In the genomic region with DNA sequence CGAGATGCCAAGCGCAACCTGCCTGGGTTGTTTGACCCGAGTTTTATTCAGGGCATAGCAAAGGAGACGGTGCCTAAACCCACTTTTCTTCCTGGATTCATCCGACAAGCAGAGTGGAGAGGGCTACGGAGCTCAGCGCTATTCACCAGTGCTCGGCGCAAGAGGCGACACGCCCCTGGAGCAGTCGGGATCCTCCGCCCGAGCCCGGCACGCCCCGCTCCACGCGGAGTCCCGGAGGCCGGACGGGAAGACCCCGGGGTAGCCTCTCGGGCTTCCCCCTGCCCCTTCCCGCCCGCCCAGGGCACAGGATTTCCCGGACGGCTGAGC, we compare ENCODE assay signal across 8 cellular contexts. TPM values are rescaled to one million over a fixed set of nuclear protein-coding genes. Genes with fewer than 3 reads are reported as not detected.
DNase-seq lines count a peak whose midpoint lies in the region; ATAC-seq lines count a peak whose summit lies in the region.

No MANE protein-coding gene starts in this region.

- H3K4me3 ChIP-seq in NT2/D1 (ENCODE audit: insufficient read length, low read depth), result peak overlapping the region; percentile 88

- H3K27me3 ChIP-seq in NT2/D1 (ENCODE audit: insufficient read depth, insufficient read length), result no peaks in the 10 kb centered on the region

- 0% methylated on average over 20 to 28 of the region's 28 CpGs for WGBS in adipose tissue, 3 donors

- H3K4me1 ChIP-seq in NT2/D1 (ENCODE audit: insufficient read depth, insufficient read length), result peaks cover 2% of the 10 kb centered on the region

- no peaks in the 10 kb centered on the region for H3K9me3 ChIP-seq in NT2/D1 (ENCODE audit: insufficient read depth, low read length)

- peak; percentile 70 for DNase-seq in 8988T
- DNase-seq in NT2/D1 (ENCODE audit: low read depth, low spot score), result no peak
- DNase-seq in left cardiac atrium, result peak; percentile 71
- DNase-seq in pons (ENCODE audit: low spot score), result peak; percentile 42
- no peak for DNase-seq in NCI-H2107 (lab: John Stamatoyannopoulos, UW)

- peaks cover 22% of the 10 kb centered on the region for H3K36me3 ChIP-seq in NT2/D1 (ENCODE audit: insufficient read depth, insufficient read length, low read length)

- peak overlapping the region; percentile 94 for H3K27ac ChIP-seq in adipose tissue (ENCODE audit: low read depth, low read length)

- peak overlapping the region; percentile 92 for H3K9ac ChIP-seq in NT2/D1 (ENCODE audit: insufficient read length, low read depth)

- ATAC-seq in GM18499 (IDR thresholded peaks at IDR 0.05; ENCODE audit: insufficient read depth, unreplicated experiment) (peak; percentile 17), HG02973 (IDR thresholded peaks at IDR 0.05; ENCODE audit: unreplicated experiment) (peak; percentile 28), left cardiac atrium (peak; percentile 77 to 87)

- intact Hi-C loops in left cardiac atrium (cut with DNase I), result no loop called here

RNA-seq across cellular contexts. Expression of gene SERINC5, which starts 0.5 kb away (rescaled TPM):
- polyA plus RNA-seq in adipose tissue, result 10 to 100 TPM in 1 of 3 donors, 1 to 10 TPM in 2; 3.4 to 18.7 (median 4.9) TPM
- total RNA-seq in left cardiac atrium, result 10 to 100 TPM; 14.3 to 14.9 TPM

Comparison
In these comparisons a context has a peak if more than half of its experiments do, and no peak if none do; other contexts are left out.
1. DNase-seq: peak in 8988T (single experiment), left cardiac atrium (single experiment) and pons (single experiment); none in NT2/D1 (single experiment) and NCI-H2107 (single experiment).
2. ATAC-seq: peak in every context shown above with its lines; median percentile 82 in left cardiac atrium; 28 in HG02973; 17 in GM18499.